In the genomic region with DNA sequence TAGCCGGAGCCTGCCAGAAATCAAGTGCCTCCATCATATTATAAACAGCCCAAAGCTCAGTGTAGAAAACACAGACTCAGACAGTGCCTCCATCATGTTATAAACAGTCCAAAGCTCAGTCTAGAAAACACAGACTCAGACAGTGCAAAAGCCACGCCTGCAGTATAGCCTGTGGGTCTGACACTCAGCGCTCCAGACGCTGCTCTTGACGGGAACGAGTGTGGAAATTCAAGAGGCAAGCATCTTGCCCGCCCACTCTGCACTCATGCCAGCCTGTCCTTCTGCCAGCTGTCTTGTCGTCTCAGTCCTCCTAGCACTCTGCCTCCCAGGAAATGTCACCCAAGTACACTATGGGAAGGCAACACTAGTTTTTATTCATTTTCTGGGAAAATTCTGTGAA, we compare ENCODE assay signal across 18 cellular contexts.
"Had no signal": no experiment of that assay in that cellular context is flagged by ENCODE, and none has a peak within 500 bp of the region (broad histone marks: within the 10 kb centered on the region; RNA-seq: fewer than 3 reads in every experiment).

No MANE protein-coding gene starts in this region.

- ATAC-seq: activated naive CD4-positive, alpha-beta T cell treated with anti-CD3 and anti-CD28 coated beads, Interleukin-2, amount 50 U/mL, for 72 hours; stimulated activated naive B cell treated with anti-CD40 and anti-IgM and Interleukin-4, amounts not matched to agents 10 μg/mL and 1 μg/mL and 100 μg/mL, for 72 hours; T-helper 17 cell had no signal

- H3K4me3 ChIP-seq: colonic mucosa, esophagus squamous epithelium, right atrium auricular region, skin epidermis had no signal

- DNase-seq: activated CD4-positive, alpha-beta memory T cell treated with anti-CD3 and anti-CD28 coated beads, Interleukin-2, amount 10 ng/mL, durations not matched to agents 7 days and 5 days; activated CD4-positive, alpha-beta T cell treated with anti-CD3 and anti-CD28 coated beads for 4 hours; activated gamma-delta T cell; activated T-cell treated with anti-CD3 and anti-CD28 coated beads, Interleukin-2, amount 50 U/mL, for 24 hours; colonic mucosa; effector CD4-positive, alpha-beta T cell; esophagus squamous epithelium; kidney glomerular epithelial cell; mesenchymal stem cell; occipital lobe; stimulated activated CD4-positive, alpha-beta T cell treated with anti-CD3 and anti-CD28 coated beads, Interleukin-15, amount 100 ng/mL, for 24 hours; stimulated activated CD4-positive, alpha-beta T cell treated with anti-CD3 and anti-CD28 coated beads, Interleukin-4, amount 100 ng/mL, for 1 hour; stimulated activated naive B cell treated with anti-CD40 and anti-IgM and Interleukin-4, amounts not matched to agents 10 μg/mL and 1 μg/mL and 100 μg/mL, for 72 hours; T-helper 17 cell; trophoblast cell had no signal

- H3K27ac ChIP-seq: colonic mucosa, esophagus squamous epithelium, right atrium auricular region, skin epidermis had no signal

- H3K4me1 ChIP-seq: colonic mucosa, esophagus squamous epithelium, right atrium auricular region had no signal

- H3K36me3 ChIP-seq: colonic mucosa, esophagus squamous epithelium, right atrium auricular region had no signal

- H3K9me3 ChIP-seq: colonic mucosa had no signal

- H3K27me3 ChIP-seq: colonic mucosa, esophagus squamous epithelium, right atrium auricular region had no signal
